Comparison of ENCODE assay signal across 1 cellular context in genomic region chr9:126984969-126985368, GRCh38.
TF ChIP-seq lines count a peak whose summit lies in the region.

No MANE protein-coding gene starts in this region.

TF ChIP-seq in K562, 482 proteins besides CTCF, POLR2A, EP300 and RAD21 (continued from another document and continues in another):
- TF ChIP-seq ZNF277 (CRISPR knock-in tag; IDR thresholded peaks at IDR 0.05; ENCODE audit: borderline replicate concordance), result no peak
- no peak for TF ChIP-seq ILF3 (IDR thresholded peaks at IDR 0.05; ENCODE audit: borderline replicate concordance)
- no peak for TF ChIP-seq FOS (IDR thresholded peaks at IDR 0.05; ENCODE audit: extremely low read depth, insufficient read length)
- no peak for TF ChIP-seq LARP7 (IDR thresholded peaks at IDR 0.05)
- TF ChIP-seq SMARCE1 (IDR thresholded peaks at IDR 0.05), result no peak; the same call in 1 of the 2 replicates
- TF ChIP-seq POLR3A (IDR thresholded peaks at IDR 0.05; ENCODE audit: borderline replicate concordance, extremely low read depth, insufficient read depth, insufficient read length), result no peak
- no peak for TF ChIP-seq TFAM (CRISPR knock-in tag; conservative IDR thresholded peaks at IDR 0.05)
- no peak for TF ChIP-seq ZNF23 (CRISPR knock-in tag; IDR thresholded peaks at IDR 0.05)
- no peak for TF ChIP-seq ZZZ3 (IDR thresholded peaks at IDR 0.05)
- TF ChIP-seq SP2 (IDR thresholded peaks at IDR 0.05; ENCODE audit: extremely low read depth, low read depth, low read length, poor library complexity, severe bottlenecking), result no peak
- TF ChIP-seq HOXB6 (CRISPR knock-in tag; IDR thresholded peaks at IDR 0.05; ENCODE audit: borderline replicate concordance), result no peak
- no peak for TF ChIP-seq CBX2 (IDR thresholded peaks at IDR 0.05; ENCODE audit: insufficient read depth, low read length, poor library complexity, severe bottlenecking)
- no peak for TF ChIP-seq SNIP1 (IDR thresholded peaks at IDR 0.05; ENCODE audit: low read depth)
- TF ChIP-seq SETDB1 (IDR thresholded peaks at IDR 0.05; ENCODE audit: low read length), result no peak
- TF ChIP-seq, protein P1, sequence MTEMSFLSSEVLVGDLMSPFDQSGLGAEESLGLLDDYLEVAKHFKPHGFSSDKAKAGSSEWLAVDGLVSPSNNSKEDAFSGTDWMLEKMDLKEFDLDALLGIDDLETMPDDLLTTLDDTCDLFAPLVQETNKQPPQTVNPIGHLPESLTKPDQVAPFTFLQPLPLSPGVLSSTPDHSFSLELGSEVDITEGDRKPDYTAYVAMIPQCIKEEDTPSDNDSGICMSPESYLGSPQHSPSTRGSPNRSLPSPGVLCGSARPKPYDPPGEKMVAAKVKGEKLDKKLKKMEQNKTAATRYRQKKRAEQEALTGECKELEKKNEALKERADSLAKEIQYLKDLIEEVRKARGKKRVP (CRISPR knock-in tag; IDR thresholded peaks at IDR 0.05), result 0 out of 2 replicates have a peak, but pooled peaks have one; percentile 22
- TF ChIP-seq STAT5B (CRISPR knock-in tag; IDR thresholded peaks at IDR 0.05), result no peak
- TF ChIP-seq NFRKB (IDR thresholded peaks at IDR 0.05; ENCODE audit: low read depth), result no peak
- TF ChIP-seq PYGO2 (tag; IDR thresholded peaks at IDR 0.05), result no peak; the same call in 1 of the 2 replicates
- no peak for TF ChIP-seq ZFPM2 (CRISPR knock-in tag; IDR thresholded peaks at IDR 0.05)
- no peak for TF ChIP-seq ZBTB17 (CRISPR knock-in tag; IDR thresholded peaks at IDR 0.05)
- TF ChIP-seq CEBPG (CRISPR knock-in tag; IDR thresholded peaks at IDR 0.05), result no peak
- TF ChIP-seq CEBPG (tag; conservative IDR thresholded peaks at IDR 0.05 in 1 of 2, IDR thresholded peaks at IDR 0.05 in 1 of 2), result no peak
- TF ChIP-seq ZNF407 (IDR thresholded peaks at IDR 0.05; ENCODE audit: low read depth), result no peak
- TF ChIP-seq RBM15 (IDR thresholded peaks at IDR 0.05; ENCODE audit: insufficient read depth, low read length), result no peak
- TF ChIP-seq PML (IDR thresholded peaks at IDR 0.05; ENCODE audit: low read length), result no peak
- TF ChIP-seq ZNF507 (tag; conservative IDR thresholded peaks at IDR 0.05), result no peak
- no peak for TF ChIP-seq ZNF140 (CRISPR knock-in tag; IDR thresholded peaks at IDR 0.05)
- no peak for TF ChIP-seq RERE (CRISPR knock-in tag; IDR thresholded peaks at IDR 0.05; ENCODE audit: borderline replicate concordance)
- TF ChIP-seq HEY1 (CRISPR knock-in tag; IDR thresholded peaks at IDR 0.05; ENCODE audit: borderline replicate concordance), result no peak
- no peak for TF ChIP-seq EP400 (IDR thresholded peaks at IDR 0.05)
- no peak for TF ChIP-seq ZBTB34 (CRISPR knock-in tag; IDR thresholded peaks at IDR 0.05)
- peak; percentile 61; the same call in 1 of the 2 replicates for TF ChIP-seq KLF13 (tag; IDR thresholded peaks at IDR 0.05; ENCODE audit: borderline replicate concordance, low read depth)
- TF ChIP-seq HNRNPUL1 (IDR thresholded peaks at IDR 0.05; ENCODE audit: low read length), result no peak
- 0 out of 2 replicates have a peak, but pooled peaks have one; percentile 15 for TF ChIP-seq KLF6 (CRISPR knock-in tag; IDR thresholded peaks at IDR 0.05; ENCODE audit: borderline replicate concordance)
- TF ChIP-seq RNF2 (IDR thresholded peaks at IDR 0.05), result no peak
- TF ChIP-seq CAMTA2 (CRISPR knock-in tag; conservative IDR thresholded peaks at IDR 0.05), result no peak
- TF ChIP-seq KLF1 (tag; IDR thresholded peaks at IDR 0.05), result no peak
- no peak for TF ChIP-seq TFE3 (CRISPR knock-in tag; IDR thresholded peaks at IDR 0.05)
- no peak for TF ChIP-seq BRCA1 (IDR thresholded peaks at IDR 0.05)
- no peak for TF ChIP-seq BRCA1 (CRISPR knock-in tag; IDR thresholded peaks at IDR 0.05)
- peak; percentile 15; the same call in 1 of the 2 replicates for TF ChIP-seq FOSL1 (tag; conservative IDR thresholded peaks at IDR 0.05)
- no peak for TF ChIP-seq GABPB2 (CRISPR knock-in tag; conservative IDR thresholded peaks at IDR 0.05)
- TF ChIP-seq FOXK2 (conservative IDR thresholded peaks at IDR 0.05 in 1 of 2, IDR thresholded peaks at IDR 0.05 in 1 of 2; ENCODE audit: low read depth in 2 of 2), result peak; percentile 48 to 52; a peak in 2 of 4 replicates
- TF ChIP-seq CTBP1 (IDR thresholded peaks at IDR 0.05; ENCODE audit: borderline replicate concordance), result peak; percentile 78; the same call in 1 of the 2 replicates
- peak; percentile 60; the same call in 1 of the 2 replicates for TF ChIP-seq HIVEP1 (CRISPR knock-in tag; IDR thresholded peaks at IDR 0.05)
- TF ChIP-seq, protein P2, sequence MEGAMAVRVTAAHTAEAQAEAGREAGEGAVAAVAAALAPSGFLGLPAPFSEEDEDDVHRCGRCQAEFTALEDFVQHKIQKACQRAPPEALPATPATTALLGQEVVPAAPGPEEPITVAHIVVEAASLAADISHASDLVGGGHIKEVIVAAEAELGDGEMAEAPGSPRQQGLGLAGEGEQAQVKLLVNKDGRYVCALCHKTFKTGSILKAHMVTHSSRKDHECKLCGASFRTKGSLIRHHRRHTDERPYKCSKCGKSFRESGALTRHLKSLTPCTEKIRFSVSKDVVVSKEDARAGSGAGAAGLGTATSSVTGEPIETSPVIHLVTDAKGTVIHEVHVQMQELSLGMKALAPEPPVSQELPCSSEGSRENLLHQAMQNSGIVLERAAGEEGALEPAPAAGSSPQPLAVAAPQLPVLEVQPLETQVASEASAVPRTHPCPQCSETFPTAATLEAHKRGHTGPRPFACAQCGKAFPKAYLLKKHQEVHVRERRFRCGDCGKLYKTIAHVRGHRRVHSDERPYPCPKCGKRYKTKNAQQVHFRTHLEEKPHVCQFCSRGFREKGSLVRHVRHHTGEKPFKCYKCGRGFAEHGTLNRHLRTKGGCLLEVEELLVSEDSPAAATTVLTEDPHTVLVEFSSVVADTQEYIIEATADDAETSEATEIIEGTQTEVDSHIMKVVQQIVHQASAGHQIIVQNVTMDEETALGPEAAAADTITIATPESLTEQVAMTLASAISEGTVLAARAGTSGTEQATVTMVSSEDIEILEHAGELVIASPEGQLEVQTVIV (CRISPR knock-in tag; IDR thresholded peaks at IDR 0.05; ENCODE audit: borderline replicate concordance), result no peak
